Comparison of ENCODE assay signal across 8 cellular contexts in genomic region chrX:134172588-134173259, GRCh38.
DNase-seq lines count a peak whose midpoint lies in the region; ATAC-seq and TF ChIP-seq lines count a peak whose summit lies in the region.

No MANE protein-coding gene starts in this region.

- peak; percentile 48 for DNase-seq in ELF-1 (ENCODE audit: low read depth, low spot score)
- DNase-seq in activated CD4-positive, alpha-beta T cell treated with anti-CD3 and anti-CD28 coated beads, Interleukin-2, amount 10 ng/mL, durations not matched to agents 7 days and 5 days = peak; percentile 56
- peak; percentile 28 for DNase-seq in testis
- DNase-seq in SW480 (ENCODE audit: low spot score) = no peak

- peaks cover 28% of the 10 kb centered on the region for H3K36me3 Mint-ChIP-seq in activated CD4-positive, alpha-beta T cell treated with anti-CD3 and anti-CD28 coated beads, Interleukin-2, amount 10 ng/mL, durations not matched to agents 7 days and 5 days (ENCODE audit: low read depth)

- H3K27ac Mint-ChIP-seq in activated CD4-positive, alpha-beta T cell treated with anti-CD3 and anti-CD28 coated beads, Interleukin-2, amount 10 ng/mL, durations not matched to agents 7 days and 5 days = peak overlapping the region; percentile 94

- intact Hi-C loops in testis (cut with DNase I; ENCODE audit: low total_unique reads) = no loop called here

- peaks cover 8% of the 10 kb centered on the region for H3K27me3 Mint-ChIP-seq in activated CD4-positive, alpha-beta T cell treated with anti-CD3 and anti-CD28 coated beads, Interleukin-2, amount 10 ng/mL, durations not matched to agents 7 days and 5 days

- ATAC-seq in HG03066 (IDR thresholded peaks at IDR 0.05; ENCODE audit: low read depth, unreplicated experiment) (peak; percentile 48), GM21717 (IDR thresholded peaks at IDR 0.05; ENCODE audit: unreplicated experiment) (no peak)

- H3K36me3 ChIP-seq in endocrine pancreas (ENCODE audit: control insufficient read depth, insufficient read depth, low read length) (no peaks in the 10 kb centered on the region), mucosa of rectum (ENCODE audit: control insufficient read depth in 2 of 2, insufficient read depth in 2 of 2, low read length in 2 of 2) (no peaks in the 10 kb centered on the region), testis (ENCODE audit: low read depth, missing control alignments) (no peaks in the 10 kb centered on the region)

- H3K4me3 Mint-ChIP-seq in activated CD4-positive, alpha-beta T cell treated with anti-CD3 and anti-CD28 coated beads, Interleukin-2, amount 10 ng/mL, durations not matched to agents 7 days and 5 days = peak overlapping the region; percentile 82

- H3K27ac ChIP-seq in mucosa of rectum (ENCODE audit: low read depth in 2 of 2, low read length in 2 of 2) = no peak overlapping the region
- H3K27ac ChIP-seq in testis = no peak overlapping the region

- no peaks in the 10 kb centered on the region for H3K9me3 Mint-ChIP-seq in activated CD4-positive, alpha-beta T cell treated with anti-CD3 and anti-CD28 coated beads, Interleukin-2, amount 10 ng/mL, durations not matched to agents 7 days and 5 days

- POLR2A ChIA-PET in activated CD4-positive, alpha-beta T cell treated with anti-CD3 and anti-CD28 coated beads, Interleukin-2, amount 10 ng/mL, durations not matched to agents 7 days and 5 days (lab: Charles Lee) = no interaction called here

- H3K4me3 ChIP-seq in endocrine pancreas (ENCODE audit: control insufficient read depth, insufficient read depth, low read length) (peak overlapping the region; percentile 48), mucosa of rectum (ENCODE audit: low read length in 2 of 2) (peak overlapping the region; percentile 39 to 67), testis (peak overlapping the region; percentile 26 to 51)

- no peak for TF ChIP-seq POLR2A in testis (IDR thresholded peaks at IDR 0.05)

- CTCF ChIA-PET in activated CD4-positive, alpha-beta T cell treated with anti-CD3 and anti-CD28 coated beads, Interleukin-2, amount 10 ng/mL, durations not matched to agents 7 days and 5 days (lab: Charles Lee) = interaction anchor here (1.0 kb wide), 1 partner anchor 10 kb away, joined by 4 read pairs; no protein-coding TSS in a partner anchor

- peak overlapping the region; percentile 61 for H3K9ac ChIP-seq in endocrine pancreas (ENCODE audit: control insufficient read depth, insufficient read depth, low read length)
- no peak overlapping the region for H3K9ac ChIP-seq in mucosa of rectum (ENCODE audit: low read depth in 1 of 2, low read length in 2 of 2)

- H3K27me3 ChIP-seq in endocrine pancreas (ENCODE audit: control insufficient read depth, insufficient read depth, low read length) (peaks cover 2% of the 10 kb centered on the region), mucosa of rectum (ENCODE audit: control insufficient read depth in 2 of 2, insufficient read depth in 2 of 2, low read length in 2 of 2) (peaks cover 11 to 13% of the 10 kb centered on the region in 2 donors), testis (no peaks in the 10 kb centered on the region)

- H3K4me1 Mint-ChIP-seq in activated CD4-positive, alpha-beta T cell treated with anti-CD3 and anti-CD28 coated beads, Interleukin-2, amount 10 ng/mL, durations not matched to agents 7 days and 5 days = peaks cover 31% of the 10 kb centered on the region

- 0 to 1% methylated on average over 12 to 34 of the region's 51 CpGs for WGBS in testis, 2 donors

- H3K9me3 ChIP-seq in endocrine pancreas (ENCODE audit: control insufficient read depth, low read length) = no peaks in the 10 kb centered on the region
- no peaks in the 10 kb centered on the region for H3K9me3 ChIP-seq in mucosa of rectum (ENCODE audit: control insufficient read depth in 2 of 2, low read length in 2 of 2)
- no peaks in the 10 kb centered on the region for H3K9me3 ChIP-seq in testis

- no peaks in the 10 kb centered on the region for H3K4me1 ChIP-seq in endocrine pancreas (ENCODE audit: control insufficient read depth, insufficient read depth, low read length)
- H3K4me1 ChIP-seq in mucosa of rectum (ENCODE audit: control insufficient read depth in 2 of 2, insufficient read depth in 2 of 2, low read length in 2 of 2) = no peaks in the 10 kb centered on the region
- no peaks in the 10 kb centered on the region for H3K4me1 ChIP-seq in testis

- no peak for TF ChIP-seq CTCF in testis (IDR thresholded peaks at IDR 0.05)
